14 cellular contexts compared by ENCODE assay signal in genomic region chr6:21922086-21922485, GRCh38.
A peak's percentile ranks its signal among the peaks of the same experiment; 100 is the strongest.
DNase-seq lines count a peak whose midpoint lies in the region; ATAC-seq, FAIRE-seq and TF ChIP-seq lines count a peak whose summit lies in the region.
"Had no signal": no experiment of that assay in that cellular context is flagged by ENCODE, and none has a peak within 500 bp of the region (broad histone marks: within the 10 kb centered on the region; RNA-seq: fewer than 3 reads in every experiment).

No MANE protein-coding gene starts in this region.

- H3K9me3 ChIP-seq in left lung (no peaks in the 10 kb centered on the region), BE2C (no peaks in the 10 kb centered on the region), esophagus muscularis mucosa (no peaks in the 10 kb centered on the region)
- H3K9me3 ChIP-seq: ovary had no signal

- TF ChIP-seq CTCF in choroid plexus epithelial cell (conservative IDR thresholded peaks at IDR 0.05; ENCODE audit: low read depth, low read length), result no peak
- TF ChIP-seq CTCF in left lung (IDR thresholded peaks at IDR 0.05), result no peak
- no peak for TF ChIP-seq CTCF in BE2C (IDR thresholded peaks at IDR 0.05; ENCODE audit: low read depth, low read length)
- TF ChIP-seq CTCF in esophagus muscularis mucosa (IDR thresholded peaks at IDR 0.05), result no peak

- TF ChIP-seq POLR2A in esophagus muscularis mucosa (IDR thresholded peaks at IDR 0.05; ENCODE audit: low read depth), result no peak

- H3K4me1 ChIP-seq in left lung (no peaks in the 10 kb centered on the region), BE2C (no peaks in the 10 kb centered on the region), esophagus muscularis mucosa (no peaks in the 10 kb centered on the region)

- H3K27me3 ChIP-seq in left lung (no peaks in the 10 kb centered on the region), BE2C (no peaks in the 10 kb centered on the region), esophagus muscularis mucosa (no peaks in the 10 kb centered on the region)
- H3K27me3 ChIP-seq: ovary had no signal

- intact Hi-C loops in left lung (cut with DNase I) (no loop called here), esophagus muscularis mucosa (cut with DNase I) (no loop called here)

- peak; percentile 75 for ATAC-seq in left lung
- ATAC-seq: esophagus mucosa had no signal

- DNase-seq in AG08395 (ENCODE audit: low spot score), result peak; percentile 38
- DNase-seq in HTR-8/SVneo (ENCODE audit: insufficient read length, low spot score), result peak; percentile 10
- DNase-seq in choroid plexus epithelial cell (ENCODE audit: low read depth), result peak; percentile 27
- DNase-seq in left lung, result no peak
- no peak for DNase-seq in activated CD4-positive, alpha-beta T cell treated with anti-CD3 and anti-CD28 coated beads for 1 hour
- no peak for DNase-seq in BE2C
- DNase-seq in esophagus muscularis mucosa (ENCODE audit: extremely low spot score), result no peak
- no peak for DNase-seq in SW480 (ENCODE audit: low spot score)
- DNase-seq: cerebellar nuclear complex, NCI-H1105 treated with DMSO at 0.1 percent for 48 hours, NCI-H345, ovary, substantia nigra had no signal

- H3K36me3 ChIP-seq in left lung (no peaks in the 10 kb centered on the region), BE2C (no peaks in the 10 kb centered on the region), esophagus muscularis mucosa (no peaks in the 10 kb centered on the region)
- H3K36me3 ChIP-seq: ovary had no signal

- H3K4me3 ChIP-seq in choroid plexus epithelial cell (ENCODE audit: low read depth, low read length), result no peak overlapping the region
- no peak overlapping the region for H3K4me3 ChIP-seq in left lung
- no peak overlapping the region for H3K4me3 ChIP-seq in BE2C (ENCODE audit: low read depth, low read length)
- no peak overlapping the region for H3K4me3 ChIP-seq in esophagus muscularis mucosa
- H3K4me3 ChIP-seq: ovary had no signal

- no peak for TF ChIP-seq EP300 in esophagus muscularis mucosa (IDR thresholded peaks at IDR 0.05)

- H3K27ac ChIP-seq in left lung (no peak overlapping the region), esophagus muscularis mucosa (replicated peaks in 1 of 4) (no peak overlapping the region)
- H3K27ac ChIP-seq: ovary had no signal

- 84% methylated on average over 2 of the region's 2 CpGs for WGBS in esophagus muscularis mucosa

- no peak for FAIRE-seq in HTR-8/SVneo (lab: Jason Lieb, UNC)

Comparison
In these comparisons a context has a peak if more than half of its experiments do, and no peak if none do; other contexts are left out.
1. DNase-seq: peak in AG08395 (single experiment), HTR-8/SVneo (single experiment) and choroid plexus epithelial cell (single experiment); none in left lung (0 of 2), activated CD4-positive, alpha-beta T cell treated with anti-CD3 and anti-CD28 coated beads for 1 hour (single experiment), BE2C (single experiment), esophagus muscularis mucosa (single experiment) and SW480 (single experiment).